Comparison of ENCODE assay signal across 26 cellular contexts in genomic region chr2:10980071-10980470, GRCh38.
"Had no signal": no experiment of that assay in that cellular context is flagged by ENCODE, and none has a peak within 500 bp of the region (broad histone marks: within the 10 kb centered on the region; RNA-seq: fewer than 3 reads in every experiment).

No MANE protein-coding gene starts in this region.

- H3K27ac ChIP-seq: esophagus muscularis mucosa, foreskin keratinocyte, gastrocnemius medialis had no signal

- H3K4me1 Mint-ChIP-seq: activated CD4-positive, alpha-beta T cell treated with anti-CD3 and anti-CD28 coated beads, Interleukin-2, amount 10 ng/mL, durations not matched to agents 24 days and 14 days; activated naive CD4-positive, alpha-beta T cell treated with anti-CD3 and anti-CD28 coated beads, Interleukin-2, amount 10 ng/mL, durations not matched to agents 7 days and 5 days had no signal

- H3K4me1 ChIP-seq: foreskin keratinocyte, gastrocnemius medialis had no signal

- H3K36me3 Mint-ChIP-seq: activated CD4-positive, alpha-beta memory T cell treated with anti-CD3 and anti-CD28 coated beads for 36 hours; activated CD8-positive, alpha-beta memory T cell treated with anti-CD3 and anti-CD28 coated beads, Interleukin-2, amount 10 ng/mL, durations not matched to agents 7 days and 5 days; activated naive CD4-positive, alpha-beta T cell treated with anti-CD3 and anti-CD28 coated beads, Interleukin-2, amount 10 ng/mL, durations not matched to agents 7 days and 5 days; activated naive CD8-positive, alpha-beta T cell had no signal

- H3K9me3 ChIP-seq: esophagus muscularis mucosa, gastrocnemius medialis had no signal

- DNase-seq: activated CD4-positive, alpha-beta memory T cell treated with anti-CD3 and anti-CD28 coated beads for 36 hours; activated CD4-positive, alpha-beta T cell treated with anti-CD3 and anti-CD28 coated beads for 36 hours; activated CD4-positive, alpha-beta T cell treated with anti-CD3 and anti-CD28 coated beads, Interleukin-2, amount 10 ng/mL, durations not matched to agents 24 days and 14 days; activated CD4-positive, CD25-positive, alpha-beta regulatory T cell; activated CD8-positive, alpha-beta memory T cell treated with anti-CD3 and anti-CD28 coated beads, Interleukin-2, amount 10 ng/mL, durations not matched to agents 7 days and 5 days; activated CD8-positive, alpha-beta memory T cell treated with anti-CD3 and anti-CD28 coated beads, Interleukin-2, amount 50 U/mL, for 4 hours; activated CD8-positive, alpha-beta T cell treated with anti-CD3 and anti-CD28 coated beads, Interleukin-2, amount 10 ng/mL, durations not matched to agents 7 days and 5 days; activated naive CD4-positive, alpha-beta T cell; activated naive CD4-positive, alpha-beta T cell treated with anti-CD3 and anti-CD28 coated beads, Interleukin-2, amount 10 ng/mL, durations not matched to agents 7 days and 5 days; activated T-cell treated with anti-CD3 and anti-CD28 coated beads, Interleukin-2, amount 50 U/mL, for 1 hour; activated T-cell treated with anti-CD3 and anti-CD28 coated beads, Interleukin-2, amount 50 U/mL, for 48 hours; amniotic stem cell; anterior cingulate cortex; cortex of kidney; dermis blood vessel endothelial cell; effector CD4-positive, alpha-beta T cell; effector memory CD8-positive, alpha-beta T cell; erythroblast; foreskin keratinocyte; gastrocnemius medialis; glutamatergic neuron; T-helper 2 cell had no signal

- ATAC-seq: activated CD4-positive, alpha-beta T cell treated with anti-CD3 and anti-CD28 coated beads for 36 hours; activated CD8-positive, alpha-beta memory T cell treated with anti-CD3 and anti-CD28 coated beads, Interleukin-2, amount 10 ng/mL, durations not matched to agents 7 days and 5 days; activated CD8-positive, alpha-beta T cell treated with anti-CD3 and anti-CD28 coated beads, Interleukin-2, amount 10 ng/mL, durations not matched to agents 7 days and 5 days; effector memory CD8-positive, alpha-beta T cell; foreskin keratinocyte; gastrocnemius medialis had no signal

- H3K4me3 Mint-ChIP-seq: activated CD4-positive, alpha-beta memory T cell treated with anti-CD3 and anti-CD28 coated beads for 36 hours; activated CD4-positive, alpha-beta T cell treated with anti-CD3 and anti-CD28 coated beads for 36 hours; activated CD4-positive, alpha-beta T cell treated with anti-CD3 and anti-CD28 coated beads, Interleukin-2, amount 10 ng/mL, durations not matched to agents 24 days and 14 days; activated CD8-positive, alpha-beta memory T cell treated with anti-CD3 and anti-CD28 coated beads, Interleukin-2, amount 10 ng/mL, durations not matched to agents 7 days and 5 days; activated CD8-positive, alpha-beta T cell treated with anti-CD3 and anti-CD28 coated beads, Interleukin-2, amount 10 ng/mL, durations not matched to agents 7 days and 5 days; activated naive CD4-positive, alpha-beta T cell treated with anti-CD3 and anti-CD28 coated beads, Interleukin-2, amount 10 ng/mL, durations not matched to agents 7 days and 5 days; activated naive CD8-positive, alpha-beta T cell; activated T-helper 1 cell treated with anti-CD3 and anti-CD28 coated beads, Interleukin-12 subunit alpha, Interleukin-12 subunit beta, Interleukin-2, Interleukin-4 antibody, amounts not matched to agents 30 ng/mL and 10 ng/mL and 1 ng/mL, durations not matched to agents 14 hours and 24 hours and 36 hours; effector memory CD8-positive, alpha-beta T cell had no signal

- H3K4me3 ChIP-seq: esophagus muscularis mucosa, gastrocnemius medialis had no signal

- H3K9me3 Mint-ChIP-seq: activated CD4-positive, alpha-beta memory T cell treated with anti-CD3 and anti-CD28 coated beads for 36 hours; activated CD4-positive, alpha-beta T cell treated with anti-CD3 and anti-CD28 coated beads, Interleukin-2, amount 10 ng/mL, durations not matched to agents 24 days and 14 days; activated naive CD4-positive, alpha-beta T cell treated with anti-CD3 and anti-CD28 coated beads, Interleukin-2, amount 10 ng/mL, durations not matched to agents 7 days and 5 days; activated T-helper 1 cell treated with anti-CD3 and anti-CD28 coated beads, Interleukin-12 subunit alpha, Interleukin-12 subunit beta, Interleukin-2, Interleukin-4 antibody, amounts not matched to agents 30 ng/mL and 10 ng/mL and 1 ng/mL, durations not matched to agents 14 hours and 24 hours and 36 hours; activated T-helper 2 cell treated with anti-CD3 and anti-CD28 coated beads, Interferon-gamma antibody, Interleukin-2, Interleukin-4, amounts not matched to agents 10 μg/mL and 5 μg/mL and 100 μg/mL, durations not matched to agents 14 hours and 24 hours and 36 hours; effector memory CD8-positive, alpha-beta T cell had no signal

- H3K36me3 ChIP-seq: esophagus muscularis mucosa, gastrocnemius medialis had no signal

- H3K27ac Mint-ChIP-seq: activated CD4-positive, alpha-beta memory T cell treated with anti-CD3 and anti-CD28 coated beads for 36 hours; activated CD4-positive, alpha-beta T cell treated with anti-CD3 and anti-CD28 coated beads for 36 hours; activated CD4-positive, alpha-beta T cell treated with anti-CD3 and anti-CD28 coated beads, Interleukin-2, amount 10 ng/mL, durations not matched to agents 24 days and 14 days; activated CD8-positive, alpha-beta memory T cell treated with anti-CD3 and anti-CD28 coated beads, Interleukin-2, amount 10 ng/mL, durations not matched to agents 7 days and 5 days; activated CD8-positive, alpha-beta T cell treated with anti-CD3 and anti-CD28 coated beads, Interleukin-2, amount 10 ng/mL, durations not matched to agents 7 days and 5 days; activated naive CD4-positive, alpha-beta T cell treated with anti-CD3 and anti-CD28 coated beads, Interleukin-2, amount 10 ng/mL, durations not matched to agents 7 days and 5 days; activated naive CD8-positive, alpha-beta T cell; activated T-helper 1 cell treated with anti-CD3 and anti-CD28 coated beads, Interleukin-12 subunit alpha, Interleukin-12 subunit beta, Interleukin-2, Interleukin-4 antibody, amounts not matched to agents 30 ng/mL and 10 ng/mL and 1 ng/mL, durations not matched to agents 14 hours and 24 hours and 36 hours; activated T-helper 2 cell treated with anti-CD3 and anti-CD28 coated beads, Interferon-gamma antibody, Interleukin-2, Interleukin-4, amounts not matched to agents 10 μg/mL and 5 μg/mL and 100 μg/mL, durations not matched to agents 14 hours and 24 hours and 36 hours; effector memory CD8-positive, alpha-beta T cell had no signal

- H3K27me3 Mint-ChIP-seq: activated naive CD8-positive, alpha-beta T cell had no signal
